In the genomic region with DNA sequence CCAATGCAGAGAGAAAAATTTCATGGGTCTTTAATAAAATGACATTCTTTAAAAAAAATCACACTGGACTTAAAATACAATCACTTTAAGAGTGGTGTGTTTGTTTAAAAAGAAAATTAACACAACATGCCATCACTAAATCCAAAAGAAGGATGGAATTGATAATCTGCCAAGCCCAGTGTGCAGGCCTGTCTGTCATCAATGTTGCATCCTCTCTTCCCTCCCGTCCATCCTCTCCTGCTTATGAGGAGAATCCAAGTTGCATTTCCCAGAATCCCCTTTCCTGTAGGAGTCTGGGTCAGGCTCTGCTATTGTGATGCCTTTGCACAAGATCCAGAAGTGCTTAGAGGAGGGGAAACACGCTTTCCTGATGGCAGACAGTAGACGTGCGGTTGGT, we compare ENCODE assay signal across 26 cellular contexts.
DNase-seq lines count a peak whose midpoint lies in the region; ATAC-seq and TF ChIP-seq lines count a peak whose summit lies in the region.
"Had no signal": no experiment of that assay in that cellular context is flagged by ENCODE, and none has a peak within 500 bp of the region (broad histone marks: within the 10 kb centered on the region; RNA-seq: fewer than 3 reads in every experiment).

No MANE protein-coding gene starts in this region.

- H3K27me3 ChIP-seq in A673 (replicated peaks; ENCODE audit: insufficient read depth, low read depth, low read length, poor library complexity) (no peaks in the 10 kb centered on the region), SK-N-SH (ENCODE audit: insufficient read depth) (no peaks in the 10 kb centered on the region; the same call in 1 of the 2 replicates), foreskin keratinocyte (no peaks in the 10 kb centered on the region)
- H3K27me3 ChIP-seq: ascending aorta, tibial nerve had no signal

- peaks cover 22% of the 10 kb centered on the region for H3F3A ChIP-seq in SK-N-SH (replicated peaks; ENCODE audit: insufficient read depth)

- H3K4me3 ChIP-seq in A673 (ENCODE audit: low read depth, low read length, poor library complexity, severe bottlenecking), result no peak overlapping the region
- H3K4me3 ChIP-seq in SK-N-SH (ENCODE audit: low read depth in 2 of 2, low read length in 1 of 2), result no peak overlapping the region
- H3K4me3 ChIP-seq: ascending aorta, BLaER1, left ventricle myocardium inferior, smooth muscle cell, tibial nerve had no signal

- intact Hi-C loops in A673 (cut with micrococcal nuclease; ENCODE audit: unreplicated experiment), result no loop called here

- TF ChIP-seq CTCF in A673 (conservative IDR thresholded peaks at IDR 0.05; ENCODE audit: low read depth, low read length) (no peak), SK-N-SH (IDR thresholded peaks at IDR 0.05) (no peak), foreskin keratinocyte (conservative IDR thresholded peaks at IDR 0.05) (no peak)

- H3K9me2 ChIP-seq in SK-N-SH, result no peaks in the 10 kb centered on the region

- POLR2A ChIA-PET in A673 (lab: Charles Lee; ENCODE audit: low non-redundant PET) (no interaction called here), SK-N-SH (lab: Yijun Ruan, JAX) (interaction anchor here (0.6 kb wide), 1 partner anchor 248 kb away, joined by 4 read pairs; no protein-coding TSS in a partner anchor)

- no peaks in the 10 kb centered on the region for H3K9me3 ChIP-seq in A673 (ENCODE audit: low read depth, low read length, poor library complexity, severe bottlenecking)
- no peaks in the 10 kb centered on the region for H3K9me3 ChIP-seq in SK-N-SH
- H3K9me3 ChIP-seq: ascending aorta, BLaER1, left ventricle myocardium inferior, tibial nerve had no signal

- H3K36me3 ChIP-seq in A673 (ENCODE audit: insufficient read depth, low read length, poor library complexity, severe bottlenecking), result no peaks in the 10 kb centered on the region
- peaks cover 0 to 9% of the 10 kb centered on the region in 2 experiments for H3K36me3 ChIP-seq in SK-N-SH (replicated peaks in 1 of 2; ENCODE audit: control insufficient read depth in 1 of 2, insufficient read depth in 2 of 2, low read length in 1 of 2)
- H3K36me3 ChIP-seq: ascending aorta, BLaER1 had no signal

- peak; percentile 9 for ATAC-seq in foreskin keratinocyte
- ATAC-seq: activated naive CD4-positive, alpha-beta T cell treated with anti-CD3 and anti-CD28 coated beads, Interleukin-2, amount 50 U/mL, for 72 hours; activated T-helper 17 cell treated with anti-CD3 and anti-CD28 coated beads, Interleukin-2, amount 50 U/mL, for 72 hours; naive thymus-derived CD4-positive, alpha-beta T cell had no signal

- no peak for TF ChIP-seq POLR2A in erythroblast (IDR thresholded peaks at IDR 0.05; ENCODE audit: low read length)

- CTCF ChIA-PET in A673 (lab: Charles Lee), result no interaction called here
- CTCF ChIA-PET in SK-N-SH (lab: Yijun Ruan, JAX), result no interaction called here

- peak overlapping the region; percentile 14; the same call in 1 of the 2 replicates for H3K4me2 ChIP-seq in SK-N-SH
- H3K4me2 ChIP-seq: BLaER1, smooth muscle cell had no signal

- H3K79me2 ChIP-seq in SK-N-SH (ENCODE audit: insufficient read depth), result no peaks in the 10 kb centered on the region

- H3K27ac ChIP-seq in A673 (ENCODE audit: low read depth, low read length, poor library complexity, severe bottlenecking) (no peak overlapping the region), SK-N-SH (ENCODE audit: low read depth in 2 of 2, low read length in 1 of 2) (peak overlapping the region in 1 of 2 experiments; percentile 70; a peak in 3 of 4 replicates), foreskin keratinocyte (no peak overlapping the region)
- H3K27ac ChIP-seq: ascending aorta, BLaER1, HL-60, left ventricle myocardium inferior, tibial nerve had no signal

- H3K9ac ChIP-seq in SK-N-SH, result no peak overlapping the region
- H3K9ac ChIP-seq: BLaER1 had no signal

- DNase-seq in A673 (ENCODE audit: low spot score), result peak; percentile 6
- DNase-seq in HCEC 1CT, result peak; percentile 25
- DNase-seq in SK-N-SH, result no peak
- no peak for DNase-seq in foreskin keratinocyte
- no peak for DNase-seq in erythroblast (lab: John Stamatoyannopoulos, UW)
- DNase-seq in stimulated activated CD4-positive, alpha-beta T cell treated with anti-CD3 and anti-CD28 coated beads, Interleukin-2, amount 100 ng/mL, for 24 hours, result no peak
- no peak for DNase-seq in DMS79 treated with DMSO at 0.1 percent for 48 hours (lab: John Stamatoyannopoulos, UW)
- no peak for DNase-seq in activated CD4-positive, alpha-beta T cell treated with anti-CD3 and anti-CD28 coated beads for 1 hour
- DNase-seq: activated CD4-positive, alpha-beta memory T cell treated with anti-CD3 and anti-CD28 coated beads for 36 hours; activated CD8-positive, alpha-beta memory T cell treated with anti-CD3 and anti-CD28 coated beads, Interleukin-2, amount 50 U/mL, for 48 hours; central memory CD4-positive, alpha-beta T cell; Kasumi-1; left ventricle myocardium inferior; naive thymus-derived CD4-positive, alpha-beta T cell; NCI-H1694 treated with DMSO at 0.1 percent for 48 hours; NCI-H510A treated with DMSO at 0.1 percent for 48 hours; nucleus accumbens; stimulated activated CD4-positive, alpha-beta T cell treated with anti-CD3 and anti-CD28 coated beads, Interleukin-1b, Interleukin-23, amount 100 ng/mL, for 48 hours; T-helper 1 cell had no signal

- TF ChIP-seq RAD21 in SK-N-SH (IDR thresholded peaks at IDR 0.05; ENCODE audit: low read length), result no peak

- no peaks in the 10 kb centered on the region for H4K20me1 ChIP-seq in SK-N-SH (ENCODE audit: insufficient read depth)
- H4K20me1 ChIP-seq: BLaER1 had no signal

- no peak; a peak in 1 of 4 replicates for TF ChIP-seq EP300 in SK-N-SH (IDR thresholded peaks at IDR 0.05; ENCODE audit: borderline replicate concordance in 1 of 2, low read depth in 1 of 2, low read length in 1 of 2)

- BruUV-seq in A673 (replicated peaks; lab: Mats Ljungman, UMichigan), result no TSS peak

- no peak overlapping the region for H2AFZ ChIP-seq in SK-N-SH (ENCODE audit: low read depth)

- 23% methylated on average over 4 of the region's 4 CpGs for WGBS in SK-N-SH (ENCODE audit: low lambda C conversion rate)

- H3K4me1 ChIP-seq in A673 (ENCODE audit: insufficient read depth, low read length, poor library complexity, severe bottlenecking) (no peaks in the 10 kb centered on the region), SK-N-SH (ENCODE audit: control insufficient read depth in 1 of 2, insufficient read depth in 2 of 2, low read depth in 1 of 2, low read length in 1 of 2) (peaks cover 0 to 12% of the 10 kb centered on the region in 2 experiments; a peak in 2 of 4 replicates), foreskin keratinocyte (peaks cover 13% of the 10 kb centered on the region)
- H3K4me1 ChIP-seq: ascending aorta, BLaER1, left ventricle myocardium inferior, tibial nerve had no signal

TF ChIP-seq in SK-N-SH, 30 proteins besides CTCF, POLR2A, EP300 and RAD21:
- no peak for TF ChIP-seq GATA2 (CRISPR knock-in tag; IDR thresholded peaks at IDR 0.05)
- TF ChIP-seq, protein P1, sequence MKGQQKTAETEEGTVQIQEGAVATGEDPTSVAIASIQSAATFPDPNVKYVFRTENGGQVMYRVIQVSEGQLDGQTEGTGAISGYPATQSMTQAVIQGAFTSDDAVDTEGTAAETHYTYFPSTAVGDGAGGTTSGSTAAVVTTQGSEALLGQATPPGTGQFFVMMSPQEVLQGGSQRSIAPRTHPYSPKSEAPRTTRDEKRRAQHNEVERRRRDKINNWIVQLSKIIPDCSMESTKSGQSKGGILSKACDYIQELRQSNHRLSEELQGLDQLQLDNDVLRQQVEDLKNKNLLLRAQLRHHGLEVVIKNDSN (IDR thresholded peaks at IDR 0.05; ENCODE audit: borderline replicate concordance, low read depth), result no peak
- TF ChIP-seq, protein P2, sequence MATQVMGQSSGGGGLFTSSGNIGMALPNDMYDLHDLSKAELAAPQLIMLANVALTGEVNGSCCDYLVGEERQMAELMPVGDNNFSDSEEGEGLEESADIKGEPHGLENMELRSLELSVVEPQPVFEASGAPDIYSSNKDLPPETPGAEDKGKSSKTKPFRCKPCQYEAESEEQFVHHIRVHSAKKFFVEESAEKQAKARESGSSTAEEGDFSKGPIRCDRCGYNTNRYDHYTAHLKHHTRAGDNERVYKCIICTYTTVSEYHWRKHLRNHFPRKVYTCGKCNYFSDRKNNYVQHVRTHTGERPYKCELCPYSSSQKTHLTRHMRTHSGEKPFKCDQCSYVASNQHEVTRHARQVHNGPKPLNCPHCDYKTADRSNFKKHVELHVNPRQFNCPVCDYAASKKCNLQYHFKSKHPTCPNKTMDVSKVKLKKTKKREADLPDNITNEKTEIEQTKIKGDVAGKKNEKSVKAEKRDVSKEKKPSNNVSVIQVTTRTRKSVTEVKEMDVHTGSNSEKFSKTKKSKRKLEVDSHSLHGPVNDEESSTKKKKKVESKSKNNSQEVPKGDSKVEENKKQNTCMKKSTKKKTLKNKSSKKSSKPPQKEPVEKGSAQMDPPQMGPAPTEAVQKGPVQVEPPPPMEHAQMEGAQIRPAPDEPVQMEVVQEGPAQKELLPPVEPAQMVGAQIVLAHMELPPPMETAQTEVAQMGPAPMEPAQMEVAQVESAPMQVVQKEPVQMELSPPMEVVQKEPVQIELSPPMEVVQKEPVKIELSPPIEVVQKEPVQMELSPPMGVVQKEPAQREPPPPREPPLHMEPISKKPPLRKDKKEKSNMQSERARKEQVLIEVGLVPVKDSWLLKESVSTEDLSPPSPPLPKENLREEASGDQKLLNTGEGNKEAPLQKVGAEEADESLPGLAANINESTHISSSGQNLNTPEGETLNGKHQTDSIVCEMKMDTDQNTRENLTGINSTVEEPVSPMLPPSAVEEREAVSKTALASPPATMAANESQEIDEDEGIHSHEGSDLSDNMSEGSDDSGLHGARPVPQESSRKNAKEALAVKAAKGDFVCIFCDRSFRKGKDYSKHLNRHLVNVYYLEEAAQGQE (IDR thresholded peaks at IDR 0.05; ENCODE audit: low read depth, low read length), result no peak
- no peak for TF ChIP-seq ELF1 (IDR thresholded peaks at IDR 0.05)
- TF ChIP-seq MEF2A (IDR thresholded peaks at IDR 0.05; ENCODE audit: borderline replicate concordance, low read depth), result no peak
- TF ChIP-seq TCF12 (IDR thresholded peaks at IDR 0.05), result no peak
- TF ChIP-seq NFIC (IDR thresholded peaks at IDR 0.05; ENCODE audit: borderline replicate concordance), result no peak
- TF ChIP-seq, protein P3, sequence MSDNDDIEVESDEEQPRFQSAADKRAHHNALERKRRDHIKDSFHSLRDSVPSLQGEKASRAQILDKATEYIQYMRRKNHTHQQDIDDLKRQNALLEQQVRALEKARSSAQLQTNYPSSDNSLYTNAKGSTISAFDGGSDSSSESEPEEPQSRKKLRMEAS (IDR thresholded peaks at IDR 0.05; ENCODE audit: low read depth), result no peak
- TF ChIP-seq CHD2 (IDR thresholded peaks at IDR 0.05; ENCODE audit: low read length, partially characterized antibody), result no peak
- TF ChIP-seq EZH2phosphoT487 (IDR thresholded peaks at IDR 0.05; ENCODE audit: borderline replicate concordance, low read depth), result no peak
- no peak for TF ChIP-seq FOSL2 (IDR thresholded peaks at IDR 0.05; ENCODE audit: borderline replicate concordance, low read depth)
- no peak for TF ChIP-seq RCOR1 (IDR thresholded peaks at IDR 0.05; ENCODE audit: low read length)
TF ChIP-seq in SK-N-SH: peak in this region for 0.

Comparison
In these comparisons a context has a peak if more than half of its experiments do, and no peak if none do; other contexts are left out.
1. DNase-seq: peak in A673 (single experiment) and HCEC 1CT (single experiment); none in SK-N-SH (single experiment), foreskin keratinocyte (0 of 2), erythroblast (0 of 2), stimulated activated CD4-positive, alpha-beta T cell treated with anti-CD3 and anti-CD28 coated beads, Interleukin-2, amount 100 ng/mL, for 24 hours (0 of 2), DMS79 treated with DMSO at 0.1 percent for 48 hours (single experiment) and activated CD4-positive, alpha-beta T cell treated with anti-CD3 and anti-CD28 coated beads for 1 hour (single experiment).